In genomic region chr13:48160879-48161278, GRCh38 we compare ENCODE assay signal across 10 cellular contexts.
DNase-seq lines count a peak whose midpoint lies in the region; ATAC-seq, FAIRE-seq and TF ChIP-seq lines count a peak whose summit lies in the region.
"Had no signal": no experiment of that assay in that cellular context is flagged by ENCODE, and none has a peak within 500 bp of the region (broad histone marks: within the 10 kb centered on the region; RNA-seq: fewer than 3 reads in every experiment).

No MANE protein-coding gene starts in this region.

- no peak for ATAC-seq in activated naive CD4-positive, alpha-beta T cell treated with anti-CD3 and anti-CD28 coated beads, Interleukin-2, amount 50 U/mL, for 72 hours
- ATAC-seq in right lobe of liver (no peak), aorta (ENCODE audit: low FRiP score) (peak; percentile 65), HG02981 (IDR thresholded peaks at IDR 0.05; ENCODE audit: unreplicated experiment) (no peak)

- no peaks in the 10 kb centered on the region for H3K9me3 Mint-ChIP-seq in activated naive CD4-positive, alpha-beta T cell treated with anti-CD3 and anti-CD28 coated beads, Interleukin-2, amount 50 U/mL, for 72 hours

- H3K27me3 ChIP-seq in bronchial epithelial cell (ENCODE audit: control insufficient read depth, insufficient read depth, low read length) (no peaks in the 10 kb centered on the region), right lobe of liver (no peaks in the 10 kb centered on the region), aorta (ENCODE audit: control insufficient read depth in 1 of 2, insufficient read depth in 2 of 2, low read length in 1 of 2) (no peaks in the 10 kb centered on the region)

- no peak for FAIRE-seq in bronchial epithelial cell (lab: Jason Lieb, UNC)

- TF ChIP-seq CTCF in bronchial epithelial cell (IDR thresholded peaks at IDR 0.05; ENCODE audit: insufficient read depth, low read length, severe bottlenecking) (no peak), right lobe of liver (IDR thresholded peaks at IDR 0.05) (no peak)

- TF ChIP-seq POLR2A in right lobe of liver (IDR thresholded peaks at IDR 0.05): no peak

- intact Hi-C loops in right lobe of liver (cut with DNase I): no loop called here
- intact Hi-C loops in aorta (cut with DNase I): no loop called here

- H3K36me3 ChIP-seq in bronchial epithelial cell (ENCODE audit: control insufficient read depth, insufficient read depth, low read length): no peaks in the 10 kb centered on the region
- no peaks in the 10 kb centered on the region for H3K36me3 ChIP-seq in right lobe of liver
- H3K36me3 ChIP-seq in aorta (ENCODE audit: control insufficient read depth in 1 of 2, insufficient read depth in 2 of 2, low read length in 1 of 2): no peaks in the 10 kb centered on the region

- no peaks in the 10 kb centered on the region for H3K36me3 Mint-ChIP-seq in activated naive CD4-positive, alpha-beta T cell treated with anti-CD3 and anti-CD28 coated beads, Interleukin-2, amount 50 U/mL, for 72 hours

- H3K27ac ChIP-seq in right lobe of liver (peak overlapping the region in 2 of 3 donors; percentile 30 to 53), aorta (ENCODE audit: low read depth in 1 of 2, low read length in 2 of 2) (no peak overlapping the region)
- H3K27ac ChIP-seq: C4-2B had no signal

- H3K9me3 ChIP-seq in right lobe of liver: no peaks in the 10 kb centered on the region
- no peaks in the 10 kb centered on the region for H3K9me3 ChIP-seq in aorta (ENCODE audit: control insufficient read depth, low read length)

- H3K4me3 ChIP-seq in bronchial epithelial cell (ENCODE audit: low read depth, low read length): no peak overlapping the region
- H3K4me3 ChIP-seq in right lobe of liver: no peak overlapping the region
- H3K4me3 ChIP-seq in aorta (ENCODE audit: low read length in 2 of 2): no peak overlapping the region

- WGBS in right lobe of liver (ENCODE audit: insufficient coverage, low coverage, low lambda C conversion rate, missing lambda C conversion rate): 74% methylated on average over 3 of the region's 3 CpGs
- 77 to 85% methylated on average over 3 of the region's 3 CpGs for WGBS in aorta, 2 donors

- H3K4me1 ChIP-seq in right lobe of liver: peaks cover 0 to 6% (median 0%) of the 10 kb centered on the region in 4 donors
- peaks cover 0 to 1% of the 10 kb centered on the region in 2 donors for H3K4me1 ChIP-seq in aorta (ENCODE audit: control insufficient read depth in 1 of 2, insufficient read depth in 2 of 2, low read length in 2 of 2)

- DNase-seq in activated naive CD4-positive, alpha-beta T cell treated with anti-CD3 and anti-CD28 coated beads, Interleukin-2, amount 50 U/mL, for 72 hours (ENCODE audit: low spot score in 2 of 2): no peak
- no peak for DNase-seq in activated naive CD4-positive, alpha-beta T cell (lab: John Stamatoyannopoulos, UW)
- DNase-seq in bronchial epithelial cell (ENCODE audit: low read depth) (peak; percentile 77), right lobe of liver (no peak), aorta (no peak), NAMALWA (ENCODE audit: low spot score) (no peak), SW480 (ENCODE audit: low spot score) (no peak)
- DNase-seq: MM.1S had no signal

- H3K27ac Mint-ChIP-seq in activated naive CD4-positive, alpha-beta T cell treated with anti-CD3 and anti-CD28 coated beads, Interleukin-2, amount 50 U/mL, for 72 hours: peak overlapping the region; percentile 56 to 71

Comparison
In these comparisons a context has a peak if more than half of its experiments do, and no peak if none do; other contexts are left out.
1. H3K27ac ChIP-seq: peak in right lobe of liver (2 of 3); none in aorta (0 of 2).